8 cellular contexts compared by ENCODE assay signal in genomic region chr13:24053505-24054251, GRCh38.
A peak's percentile ranks its signal among the peaks of the same experiment; 100 is the strongest.
DNase-seq lines count a peak whose midpoint lies in the region; ATAC-seq, FAIRE-seq and TF ChIP-seq lines count a peak whose summit lies in the region.

No MANE protein-coding gene starts in this region.

- no peaks in the 10 kb centered on the region for H4K20me1 ChIP-seq in HepG2 (ENCODE audit: insufficient read depth, low read length)

- H3K27ac Mint-ChIP-seq in central memory CD8-positive, alpha-beta T cell (ENCODE audit: low read depth) = no peak overlapping the region

- no peaks in the 10 kb centered on the region for H3K79me2 ChIP-seq in HepG2 (ENCODE audit: insufficient read depth, low read length)

- no TSS peak for BruUV-seq in HepG2 (replicated peaks; lab: Mats Ljungman, UMichigan)

- H2AFZ ChIP-seq in HepG2 (ENCODE audit: low read length) = no peak overlapping the region

- POLR2A ChIA-PET in HepG2 (lab: Yijun Ruan, JAX) = interaction anchor here (1.0 kb wide), 1 partner anchor 164 kb away, joined by 5 read pairs; no protein-coding TSS in a partner anchor

- peaks cover 12% of the 10 kb centered on the region for H3K4me1 Mint-ChIP-seq in central memory CD8-positive, alpha-beta T cell

- FAIRE-seq in HepG2 (lab: Jason Lieb, UNC) = peak; percentile 72

- no peak overlapping the region for H3K9ac ChIP-seq in HepG2 (ENCODE audit: insufficient read depth, low read depth, low read length)

- H3K27me3 ChIP-seq in HepG2 (ENCODE audit: control insufficient read depth in 1 of 2, insufficient read depth in 2 of 2, low read length in 2 of 2) = peaks cover 0 to 7% of the 10 kb centered on the region in 2 experiments; a peak in 1 of 5 replicates

- peak; percentile 82 for ATAC-seq in HG02840 (IDR thresholded peaks at IDR 0.05; ENCODE audit: low FRiP score, unreplicated experiment)
- ATAC-seq in central memory CD8-positive, alpha-beta T cell (replicated peaks; ENCODE audit: extremely low read depth, poor library complexity, severe bottlenecking) = peak; percentile 92
- peak; percentile 96 for ATAC-seq in HepG2

- H3K4me3 Mint-ChIP-seq in central memory CD8-positive, alpha-beta T cell = no peak overlapping the region

- CTCF ChIA-PET in HepG2 (lab: Yijun Ruan, JAX; ENCODE audit: low intra/inter-chr PET ratio, low total read pairs) = interaction anchor here (1.0 to 2.1 kb wide), 4 partner anchors 34 to 175 kb away, joined by 3 to 53 read pairs (median 7); no protein-coding TSS in a partner anchor

- peaks cover 17% of the 10 kb centered on the region for H3K4me1 ChIP-seq in HepG2 (ENCODE audit: insufficient read depth, low read length)

- no peak for TF ChIP-seq EP300 in HepG2 (IDR thresholded peaks at IDR 0.05; ENCODE audit: low read depth in 2 of 2, low read length in 2 of 2)
- TF ChIP-seq EP300 in HepG2 (CRISPR knock-in tag; IDR thresholded peaks at IDR 0.05; ENCODE audit: borderline replicate concordance) = no peak

- no peak overlapping the region for H3K27ac ChIP-seq in HepG2 (ENCODE audit: extremely low read length, insufficient read depth, low read length)

- H3K36me3 Mint-ChIP-seq in central memory CD8-positive, alpha-beta T cell (ENCODE audit: insufficient read depth) = peaks cover 3% of the 10 kb centered on the region

- H3K4me2 ChIP-seq in HepG2 (ENCODE audit: low read depth, low read length) = peak overlapping the region; percentile 36

- TF ChIP-seq CTCF in WI38 (IDR thresholded peaks at IDR 0.05; ENCODE audit: low read depth, low read length) (peak; percentile 81), HepG2 (CRISPR knock-in tag; IDR thresholded peaks at IDR 0.05) (peak; percentile 89)

- no peaks in the 10 kb centered on the region for H3K9me3 Mint-ChIP-seq in central memory CD8-positive, alpha-beta T cell

- WGBS in HepG2 (ENCODE audit: low lambda C conversion rate) = 61% methylated on average over 6 of the region's 9 CpGs

- intact Hi-C loops in HepG2 (cut with micrococcal nuclease; ENCODE audit: unreplicated experiment) = loop anchor here (1.0 to 2.0 kb wide), 3 partner anchors 107 to 175 kb away; partner anchors contain the start of gene SPATA13

- H3K9me3 ChIP-seq in HepG2 (ENCODE audit: low read length) = no peaks in the 10 kb centered on the region

- in situ Hi-C loops in HepG2 (cut with HindIII; ENCODE audit: extremely low pct_ligation_motif_present, low pct_unique_long_range_greater_than_20kb) = loop anchor here (10.0 kb wide), 1 partner anchor 171 kb away; no protein-coding TSS in a partner anchor

- no peaks in the 10 kb centered on the region for H3K27me3 Mint-ChIP-seq in central memory CD8-positive, alpha-beta T cell

- peak; percentile 86 for TF ChIP-seq RAD21 in HepG2 (CRISPR knock-in tag; IDR thresholded peaks at IDR 0.05)

- DNase-seq in SIG-M5 treated with dmso at 0.1 percent for 504 hours (lab: John Stamatoyannopoulos, UW; ENCODE audit: unreplicated experiment) = peak; percentile 74
- no peak for DNase-seq in SIG-M5 (lab: John Stamatoyannopoulos, UW)
- peak; percentile 18 for DNase-seq in NCI-H2081 treated with DMSO at 0.1 percent for 48 hours (lab: John Stamatoyannopoulos, UW)
- peak; percentile 25 to 45 for DNase-seq in central memory CD8-positive, alpha-beta T cell (ENCODE audit: low spot score in 2 of 2)
- peak; percentile 67 for DNase-seq in HepG2 (ENCODE audit: low spot score)
- peak; percentile 35 to 51 (median 46) for DNase-seq in stimulated activated CD4-positive, alpha-beta T cell treated with anti-CD3 and anti-CD28 coated beads, TNF-alpha, amount 100 ng/mL, for 48 hours (ENCODE audit: low read depth in 3 of 3)

- TF ChIP-seq POLR2A in HepG2 (IDR thresholded peaks at IDR 0.05; ENCODE audit: insufficient read depth in 1 of 2, low read depth in 2 of 2, low read length in 2 of 2) = no peak

- no peaks in the 10 kb centered on the region for H3K36me3 ChIP-seq in HepG2 (replicated peaks in 1 of 2; ENCODE audit: control insufficient read depth in 1 of 2, insufficient read depth in 2 of 2, low read length in 2 of 2)

- no peak overlapping the region for H3K4me3 ChIP-seq in WI38 (ENCODE audit: low read depth, low read length)
- H3K4me3 ChIP-seq in HepG2 (replicated peaks in 1 of 3; ENCODE audit: insufficient read depth in 1 of 3, low read depth in 2 of 3, low read length in 3 of 3) = no peak overlapping the region

TF ChIP-seq in HepG2, 621 proteins besides CTCF, POLR2A, EP300 and RAD21 (continues in another document):
- TF ChIP-seq FOSL2 (CRISPR knock-in tag; IDR thresholded peaks at IDR 0.05) = peak; percentile 47; the same call in 1 of the 2 replicates
- no peak for TF ChIP-seq PBX3 (CRISPR knock-in tag; IDR thresholded peaks at IDR 0.05; ENCODE audit: borderline replicate concordance)
- no peak for TF ChIP-seq EED (CRISPR knock-in tag; IDR thresholded peaks at IDR 0.05)
- TF ChIP-seq ZNF234 (CRISPR knock-in tag; conservative IDR thresholded peaks at IDR 0.05) = no peak
- no peak for TF ChIP-seq ZNF788 (CRISPR knock-in tag; IDR thresholded peaks at IDR 0.05; ENCODE audit: borderline replicate concordance)
- no peak for TF ChIP-seq HOXA7 (CRISPR knock-in tag; IDR thresholded peaks at IDR 0.05)
- no peak for TF ChIP-seq ZIK1 (CRISPR knock-in tag; IDR thresholded peaks at IDR 0.05; ENCODE audit: borderline replicate concordance, low read depth)
- no peak for TF ChIP-seq MXI1 (IDR thresholded peaks at IDR 0.05; ENCODE audit: borderline replicate concordance, low read depth, low read length)
- TF ChIP-seq SP140L (CRISPR knock-in tag; IDR thresholded peaks at IDR 0.05; ENCODE audit: borderline replicate concordance) = no peak
- no peak for TF ChIP-seq ZNF407 (CRISPR knock-in tag; IDR thresholded peaks at IDR 0.05; ENCODE audit: not compliant biosample characterization)
